ENCODE assay signal across 1 cellular context in genomic region chr17:37828313-37829124, GRCh38.
A peak's percentile ranks its signal among the peaks of the same experiment; 100 is the strongest.
TF ChIP-seq lines count a peak whose summit lies in the region.

No MANE protein-coding gene starts in this region.

TF ChIP-seq in K562, 482 proteins besides CTCF, POLR2A, EP300 and RAD21 (continued from another document and continues in another):
- no peak for TF ChIP-seq CHD7 (IDR thresholded peaks at IDR 0.05; ENCODE audit: low read depth, low read length)
- no peak for TF ChIP-seq POLR2H (tag; IDR thresholded peaks at IDR 0.05; ENCODE audit: low read depth)
- TF ChIP-seq ARID3A (IDR thresholded peaks at IDR 0.05; ENCODE audit: borderline replicate concordance, low read depth, low read length) = no peak
- no peak for TF ChIP-seq ATF4 (CRISPR knock-in tag; IDR thresholded peaks at IDR 0.05)
- TF ChIP-seq NBN (IDR thresholded peaks at IDR 0.05; ENCODE audit: low read depth) = no peak
- TF ChIP-seq CTBP1 (IDR thresholded peaks at IDR 0.05; ENCODE audit: borderline replicate concordance) = peak; percentile 63; the same call in 1 of the 2 replicates
- TF ChIP-seq ZNF668 (CRISPR knock-in tag; IDR thresholded peaks at IDR 0.05) = no peak
- no peak for TF ChIP-seq SAP30 (IDR thresholded peaks at IDR 0.05; ENCODE audit: borderline replicate concordance, insufficient read depth, low read depth, low read length, poor library complexity, severe bottlenecking)
- no peak for TF ChIP-seq ZBTB43 (CRISPR knock-in tag; IDR thresholded peaks at IDR 0.05)
- TF ChIP-seq USF2 (CRISPR knock-in tag; IDR thresholded peaks at IDR 0.05) = no peak
- no peak for TF ChIP-seq TRIM28 (IDR thresholded peaks at IDR 0.05)
- 0 out of 2 replicates have a peak, but pooled peaks have one; percentile 7 for TF ChIP-seq CBFA2T3 (IDR thresholded peaks at IDR 0.05)
- no peak for TF ChIP-seq BHLHE40 (IDR thresholded peaks at IDR 0.05; ENCODE audit: low read length)
- no peak for TF ChIP-seq IRF2 (CRISPR knock-in tag; IDR thresholded peaks at IDR 0.05)
- 0 out of 2 replicates have a peak, but pooled peaks have one; percentile 30 for TF ChIP-seq HINFP (tag; conservative IDR thresholded peaks at IDR 0.05; ENCODE audit: low read depth)
- no peak for TF ChIP-seq ID3 (CRISPR knock-in tag; IDR thresholded peaks at IDR 0.05)
- TF ChIP-seq ID3 (tag; IDR thresholded peaks at IDR 0.05) = no peak
- no peak for TF ChIP-seq TBL1XR1 (IDR thresholded peaks at IDR 0.05; ENCODE audit: low read length in 2 of 2)
- TF ChIP-seq ZBTB49 (CRISPR knock-in tag; IDR thresholded peaks at IDR 0.05; ENCODE audit: borderline replicate concordance) = no peak
- no peak for TF ChIP-seq ZNF764 (CRISPR knock-in tag; IDR thresholded peaks at IDR 0.05; ENCODE audit: low read depth)
- TF ChIP-seq JUN (IDR thresholded peaks at IDR 0.05; ENCODE audit: borderline replicate concordance, low read depth, low read length) = peak; percentile 37; the same call in 1 of the 2 replicates
- no peak for TF ChIP-seq JUN (CRISPR knock-in tag; IDR thresholded peaks at IDR 0.05; ENCODE audit: borderline replicate concordance)
- TF ChIP-seq FOXM1 (IDR thresholded peaks at IDR 0.05; ENCODE audit: low read depth) = peak; percentile 70
- no peak for TF ChIP-seq FOXM1 (CRISPR knock-in tag; IDR thresholded peaks at IDR 0.05; ENCODE audit: low read depth)
- no peak for TF ChIP-seq NFYB (IDR thresholded peaks at IDR 0.05; ENCODE audit: extremely low read depth, insufficient read length)
- peak; percentile 49; the same call in 1 of the 2 replicates for TF ChIP-seq CEBPB (tag; IDR thresholded peaks at IDR 0.05)
- TF ChIP-seq NUFIP1 (IDR thresholded peaks at IDR 0.05; ENCODE audit: partially characterized antibody) = no peak
- TF ChIP-seq ZNF511 (CRISPR knock-in tag; IDR thresholded peaks at IDR 0.05) = no peak
- no peak for TF ChIP-seq ATF2 (CRISPR knock-in tag; IDR thresholded peaks at IDR 0.05)
- TF ChIP-seq POLR2B (IDR thresholded peaks at IDR 0.05; ENCODE audit: low read depth, partially characterized antibody) = no peak
- no peak for TF ChIP-seq PREB (CRISPR knock-in tag; IDR thresholded peaks at IDR 0.05)
- no peak for TF ChIP-seq RFX5 (IDR thresholded peaks at IDR 0.05; ENCODE audit: low read depth, low read length)
- no peak for TF ChIP-seq IFI16 (CRISPR knock-in tag; IDR thresholded peaks at IDR 0.05)
